21 cellular contexts compared by ENCODE assay signal in the genomic region with DNA sequence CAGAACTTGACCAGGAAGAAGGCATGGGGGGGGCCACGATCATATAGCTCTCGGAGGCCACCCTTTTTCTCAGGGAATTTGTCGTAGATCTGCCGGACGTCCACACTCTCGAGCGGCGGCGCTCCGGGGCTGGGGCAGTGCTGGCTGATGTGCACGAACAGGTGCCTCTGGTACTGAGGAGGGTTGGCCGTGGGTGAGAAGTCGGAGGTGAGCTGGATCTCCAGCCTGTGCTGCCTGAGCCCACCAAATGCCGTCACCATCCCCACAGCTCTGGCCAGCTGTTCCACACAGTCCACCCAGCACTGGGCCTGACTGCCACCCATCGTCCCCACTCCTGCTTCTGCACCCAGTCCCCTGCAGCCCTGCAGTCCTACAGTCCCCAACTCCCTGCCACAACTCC. TPM values are rescaled to one million over a fixed set of nuclear protein-coding genes. Genes with fewer than 3 reads are reported as not detected.
"Had no signal": no experiment of that assay in that cellular context is flagged by ENCODE, and none has a peak within 500 bp of the region (broad histone marks: within the 10 kb centered on the region; RNA-seq: fewer than 3 reads in every experiment).

No MANE protein-coding gene starts in this region.

- H3K27me3 Mint-ChIP-seq: activated CD8-positive, alpha-beta memory T cell treated with anti-CD3 and anti-CD28 coated beads, Interleukin-2, amount 10 ng/mL, durations not matched to agents 7 days and 5 days; activated naive CD4-positive, alpha-beta T cell treated with anti-CD3 and anti-CD28 coated beads, Interleukin-2, amount 50 U/mL, for 24 hours; activated T-cell treated with anti-CD3 and anti-CD28 coated beads, Interleukin-2, amount 50 U/mL, for 24 hours had no signal

- H3K27me3 ChIP-seq: Peyer's patch had no signal

- H3K9me3 Mint-ChIP-seq: activated naive CD4-positive, alpha-beta T cell treated with anti-CD3 and anti-CD28 coated beads, Interleukin-2, amount 50 U/mL, for 24 hours; activated T-cell treated with anti-CD3 and anti-CD28 coated beads, Interleukin-2, amount 50 U/mL, for 24 hours; activated T-helper 1 cell treated with anti-CD3 and anti-CD28 coated beads, Interleukin-12 subunit alpha, Interleukin-12 subunit beta, Interleukin-2, Interleukin-4 antibody, amounts not matched to agents 30 ng/mL and 10 ng/mL and 1 ng/mL, durations not matched to agents 14 hours and 24 hours and 36 hours; T-helper 1 cell treated with Interleukin-12 subunit alpha and Interleukin-12 subunit beta and Interleukin-4 antibody, amounts not matched to agents 30 μg/mL and 1 μg/mL, for 36 hours had no signal

- H3K27ac Mint-ChIP-seq: activated naive CD4-positive, alpha-beta T cell treated with anti-CD3 and anti-CD28 coated beads, Interleukin-2, amount 50 U/mL, for 24 hours; activated T-cell treated with anti-CD3 and anti-CD28 coated beads, Interleukin-2, amount 50 U/mL, for 24 hours; activated T-helper 1 cell treated with anti-CD3 and anti-CD28 coated beads, Interleukin-12 subunit alpha, Interleukin-12 subunit beta, Interleukin-2, Interleukin-4 antibody, amounts not matched to agents 30 ng/mL and 10 ng/mL and 1 ng/mL, durations not matched to agents 14 hours and 24 hours and 36 hours; T-helper 1 cell treated with Interleukin-12 subunit alpha and Interleukin-12 subunit beta and Interleukin-4 antibody, amounts not matched to agents 30 μg/mL and 1 μg/mL, for 36 hours had no signal

- H3K36me3 Mint-ChIP-seq: activated CD8-positive, alpha-beta memory T cell treated with anti-CD3 and anti-CD28 coated beads, Interleukin-2, amount 10 ng/mL, durations not matched to agents 7 days and 5 days; activated naive CD4-positive, alpha-beta T cell treated with anti-CD3 and anti-CD28 coated beads, Interleukin-2, amount 50 U/mL, for 24 hours had no signal

- H3K4me3 ChIP-seq: Peyer's patch had no signal

- H3K4me1 ChIP-seq: Peyer's patch had no signal

- H3K9me3 ChIP-seq: Peyer's patch had no signal

- DNase-seq: activated CD4-positive, alpha-beta T cell treated with anti-CD3 and anti-CD28 coated beads for 4 hours; activated CD8-positive, alpha-beta memory T cell treated with anti-CD3 and anti-CD28 coated beads, Interleukin-2, amount 10 ng/mL, durations not matched to agents 7 days and 5 days; activated effector memory CD4-positive, alpha-beta T cell treated with Interleukin-2 at 50 U/mL for 16 hours; activated naive CD4-positive, alpha-beta T cell; activated T-cell treated with anti-CD3 and anti-CD28 coated beads, Interleukin-2, amount 50 U/mL, for 24 hours; MM.1S; NCI-H1105; NCI-H1436; NCI-H1694 treated with DMSO at 0.1 percent for 48 hours; NCI-H2029 treated with DMSO at 0.1 percent for 48 hours; NCI-H345; NCI-H510A treated with DMSO at 0.1 percent for 48 hours; NCI-H69; NK-92 treated with Interleukin-12 subunit alpha and Interleukin-12 subunit beta, amount 100 ng/mL, for 24 hours; Peyer's patch; SHP77 treated with DMSO at 0.1 percent for 48 hours had no signal

- H3K4me3 Mint-ChIP-seq: activated CD8-positive, alpha-beta memory T cell treated with anti-CD3 and anti-CD28 coated beads, Interleukin-2, amount 10 ng/mL, durations not matched to agents 7 days and 5 days; activated naive CD4-positive, alpha-beta T cell treated with anti-CD3 and anti-CD28 coated beads, Interleukin-2, amount 50 U/mL, for 24 hours; activated T-cell treated with anti-CD3 and anti-CD28 coated beads, Interleukin-2, amount 50 U/mL, for 24 hours; activated T-helper 1 cell treated with anti-CD3 and anti-CD28 coated beads, Interleukin-12 subunit alpha, Interleukin-12 subunit beta, Interleukin-2, Interleukin-4 antibody, amounts not matched to agents 30 ng/mL and 10 ng/mL and 1 ng/mL, durations not matched to agents 14 hours and 24 hours and 36 hours; T-helper 1 cell treated with Interleukin-12 subunit alpha and Interleukin-12 subunit beta and Interleukin-4 antibody, amounts not matched to agents 30 μg/mL and 1 μg/mL, for 36 hours had no signal

RNA-seq across cellular contexts. Expression of gene CD37, which starts 12.0 kb away (rescaled TPM):
- total RNA-seq: SK-MEL-5 had no signal

RNA-seq across cellular contexts. Expression of gene TEAD2, which starts 15.0 kb away (rescaled TPM):
- total RNA-seq: activated CD8-positive, alpha-beta memory T cell treated with anti-CD3 and anti-CD28 coated beads, Interleukin-2, amount 10 ng/mL, durations not matched to agents 7 days and 5 days; activated T-helper 1 cell treated with anti-CD3 and anti-CD28 coated beads, Interleukin-12 subunit alpha, Interleukin-12 subunit beta, Interleukin-2, Interleukin-4 antibody, amounts not matched to agents 30 ng/mL and 10 ng/mL and 1 ng/mL, durations not matched to agents 14 hours and 24 hours and 36 hours had no signal

RNA-seq across cellular contexts. Expression of gene DKKL1, which starts 16.5 kb away (rescaled TPM):
- total RNA-seq: activated CD8-positive, alpha-beta memory T cell treated with anti-CD3 and anti-CD28 coated beads, Interleukin-2, amount 10 ng/mL, durations not matched to agents 7 days and 5 days; activated T-helper 1 cell treated with anti-CD3 and anti-CD28 coated beads, Interleukin-12 subunit alpha, Interleukin-12 subunit beta, Interleukin-2, Interleukin-4 antibody, amounts not matched to agents 30 ng/mL and 10 ng/mL and 1 ng/mL, durations not matched to agents 14 hours and 24 hours and 36 hours; Peyer's patch had no signal

RNA-seq across cellular contexts. Expression of gene KASH5, which starts 40.9 kb away (rescaled TPM):
- total RNA-seq: activated T-helper 1 cell treated with anti-CD3 and anti-CD28 coated beads, Interleukin-12 subunit alpha, Interleukin-12 subunit beta, Interleukin-2, Interleukin-4 antibody, amounts not matched to agents 30 ng/mL and 10 ng/mL and 1 ng/mL, durations not matched to agents 14 hours and 24 hours and 36 hours; astrocyte; Peyer's patch; SK-MEL-5 had no signal
